18 cellular contexts compared by ENCODE assay signal in genomic region chr9:35557330-35557729, GRCh38.
"Had no signal": no experiment of that assay in that cellular context is flagged by ENCODE, and none has a peak within 500 bp of the region (broad histone marks: within the 10 kb centered on the region; RNA-seq: fewer than 3 reads in every experiment).

No MANE protein-coding gene starts in this region.

- H3K9me3 ChIP-seq: body of pancreas, left lung, tibial artery had no signal

- H3K4me3 Mint-ChIP-seq: activated CD8-positive, alpha-beta T cell treated with anti-CD3 and anti-CD28 coated beads, Interleukin-2, amount 10 ng/mL, durations not matched to agents 7 days and 5 days; dendritic cell treated with granulocyte-macrophage colony-stimulating factor and Interleukin-4, amounts not matched to agents 40 ng/mL and 50 ng/mL, for 4 days; immature natural killer cell; naive thymus-derived CD4-positive, alpha-beta T cell; stimulated activated naive CD8-positive, alpha-beta T cell treated with anti-CD3 and anti-CD28 coated beads, Interleukin-15, Interleukin-2, amounts not matched to agents 100 ng/mL and 50 ng/mL, for 24 hours had no signal

- H3K4me3 ChIP-seq: body of pancreas, cardiac muscle cell, hepatocyte, left lung, lung, tibial artery had no signal

- H3K4me1 Mint-ChIP-seq: immature natural killer cell had no signal

- H3K27me3 ChIP-seq: body of pancreas, cardiac muscle cell, hepatocyte, left lung, tibial artery had no signal

- H3K27me3 Mint-ChIP-seq: dendritic cell treated with granulocyte-macrophage colony-stimulating factor and Interleukin-4, amounts not matched to agents 40 ng/mL and 50 ng/mL, for 4 days; naive thymus-derived CD4-positive, alpha-beta T cell; progenitor cell of endocrine pancreas; stimulated activated naive CD8-positive, alpha-beta T cell treated with anti-CD3 and anti-CD28 coated beads, Interleukin-15, Interleukin-2, amounts not matched to agents 100 ng/mL and 50 ng/mL, for 24 hours had no signal

- ATAC-seq: activated CD4-positive, CD25-positive, alpha-beta regulatory T cell treated with anti-CD3 and anti-CD28 coated beads, Interleukin-2, amount 50 U/mL, for 24 hours; activated CD8-positive, alpha-beta T cell treated with anti-CD3 and anti-CD28 coated beads, Interleukin-2, amount 10 ng/mL, durations not matched to agents 7 days and 5 days; body of pancreas; left lung; naive thymus-derived CD4-positive, alpha-beta T cell had no signal

- H3K27ac Mint-ChIP-seq: activated CD8-positive, alpha-beta T cell treated with anti-CD3 and anti-CD28 coated beads, Interleukin-2, amount 10 ng/mL, durations not matched to agents 7 days and 5 days; dendritic cell treated with granulocyte-macrophage colony-stimulating factor and Interleukin-4, amounts not matched to agents 40 ng/mL and 50 ng/mL, for 4 days; progenitor cell of endocrine pancreas; stimulated activated naive CD8-positive, alpha-beta T cell treated with anti-CD3 and anti-CD28 coated beads, Interleukin-15, Interleukin-2, amounts not matched to agents 100 ng/mL and 50 ng/mL, for 24 hours had no signal

- H3K9me3 Mint-ChIP-seq: dendritic cell treated with granulocyte-macrophage colony-stimulating factor and Interleukin-4, amounts not matched to agents 40 ng/mL and 50 ng/mL, for 4 days; immature natural killer cell; naive thymus-derived CD4-positive, alpha-beta T cell; stimulated activated naive CD8-positive, alpha-beta T cell treated with anti-CD3 and anti-CD28 coated beads, Interleukin-15, Interleukin-2, amounts not matched to agents 100 ng/mL and 50 ng/mL, for 24 hours had no signal

- H3K27ac ChIP-seq: body of pancreas, cardiac muscle cell, hepatocyte, left lung had no signal

- DNase-seq: activated CD4-positive, alpha-beta T cell treated with anti-CD3 and anti-CD28 coated beads, Interleukin-2, amount 50 U/mL, for 1 hour; activated CD8-positive, alpha-beta T cell treated with anti-CD3 and anti-CD28 coated beads, Interleukin-2, amount 10 ng/mL, durations not matched to agents 7 days and 5 days; activated T-cell treated with anti-CD3 and anti-CD28 coated beads, Interleukin-2, amount 50 U/mL, for 1 hour; body of pancreas; effector CD4-positive, alpha-beta T cell; immature natural killer cell; left lung; naive thymus-derived CD4-positive, alpha-beta T cell; stimulated activated CD4-positive, alpha-beta T cell treated with anti-CD3 and anti-CD28 coated beads, Interleukin-4, amount 100 ng/mL, for 24 hours; substantia nigra; tibial artery had no signal
